In the genomic region with DNA sequence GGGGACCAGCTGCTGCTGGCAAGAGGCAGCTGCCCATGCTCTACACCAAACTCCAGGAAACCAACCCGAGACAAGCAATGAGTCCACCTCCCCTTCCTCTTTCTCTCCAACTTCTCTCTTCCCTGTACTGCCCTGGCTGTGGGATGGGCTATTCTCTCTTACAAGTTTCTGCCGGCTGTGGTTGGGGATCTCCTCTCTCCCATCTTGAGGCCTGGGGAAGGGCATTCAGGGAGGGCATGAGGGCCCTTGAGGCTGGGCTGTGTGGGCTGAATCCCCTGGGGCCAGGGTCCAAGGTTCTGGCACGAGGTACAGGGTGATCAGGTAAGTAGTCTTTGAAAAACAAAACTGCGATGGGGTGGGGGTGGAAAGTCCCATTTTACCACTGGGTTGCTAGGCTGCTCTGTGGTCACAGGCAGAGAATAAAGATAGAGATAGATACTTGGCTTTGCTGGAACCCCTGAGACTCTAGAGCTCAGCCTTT, we compare ENCODE assay signal across 8 cellular contexts. TPM values are rescaled to one million over a fixed set of nuclear protein-coding genes. Genes with fewer than 3 reads are reported as not detected.
A peak's percentile ranks its signal among the peaks of the same experiment; 100 is the strongest.
DNase-seq lines count a peak whose midpoint lies in the region; ATAC-seq and TF ChIP-seq lines count a peak whose summit lies in the region.

No MANE protein-coding gene starts in this region.

- ATAC-seq in GM18873 (IDR thresholded peaks at IDR 0.05; ENCODE audit: low FRiP score, unreplicated experiment) (peak; percentile 61), GM23338 (no peak), HG03575 (IDR thresholded peaks at IDR 0.05; ENCODE audit: extremely low read depth, insufficient number of reproducible peaks, low FRiP score, unreplicated experiment) (peak; percentile 62), memory B cell (ENCODE audit: low read depth) (peak; percentile 85)

- no peak overlapping the region for H3K27ac ChIP-seq in GM23338 (ENCODE audit: low read depth)
- peak overlapping the region in 2 of 5 donors; percentile 9 to 11 for H3K27ac ChIP-seq in stomach

- H3K9me3 ChIP-seq in stomach = no peaks in the 10 kb centered on the region

- H3K36me3 Mint-ChIP-seq in GM23338 (ENCODE audit: low read depth) = no peaks in the 10 kb centered on the region
- no peaks in the 10 kb centered on the region for H3K36me3 Mint-ChIP-seq in memory B cell

- H3K4me3 Mint-ChIP-seq in GM23338 (no peak overlapping the region), memory B cell (peak overlapping the region; percentile 54)

- H3K4me2 ChIP-seq in GM23338 = no peak overlapping the region

- H3K27me3 Mint-ChIP-seq in GM23338 (ENCODE audit: insufficient read depth, low read depth, poor library complexity) (peaks cover 11% of the 10 kb centered on the region), memory B cell (no peaks in the 10 kb centered on the region)

- H3K27ac Mint-ChIP-seq in GM23338 = no peak overlapping the region
- H3K27ac Mint-ChIP-seq in memory B cell = peak overlapping the region; percentile 94

- H3K9me2 ChIP-seq in GM23338 (ENCODE audit: insufficient read depth) = no peaks in the 10 kb centered on the region

- no peaks in the 10 kb centered on the region for H3K4me1 ChIP-seq in GM23338 (ENCODE audit: insufficient read depth)
- H3K4me1 ChIP-seq in stomach = peaks cover 0 to 15% (median 5%) of the 10 kb centered on the region in 4 donors

- no peak for DNase-seq in GM23338 (ENCODE audit: low spot score)
- peak; percentile 41 to 42 for DNase-seq in memory B cell (ENCODE audit: low spot score in 2 of 2)
- DNase-seq in NCI-H1105 treated with DMSO at 0.1 percent for 48 hours (lab: John Stamatoyannopoulos, UW) = no peak
- DNase-seq in stomach = no peak
- no peak for DNase-seq in stimulated activated CD4-positive, alpha-beta T cell treated with anti-CD3 and anti-CD28 coated beads, Interleukin-4, amount 100 ng/mL, for 24 hours
- DNase-seq in cortex of kidney (lab: John Stamatoyannopoulos, UW) = no peak

- intact Hi-C loops in stomach (cut with DNase I; ENCODE audit: low total_unique reads) = loop anchor here (10.0 kb wide), 1 partner anchor 62 kb away; no protein-coding TSS in a partner anchor

- no peaks in the 10 kb centered on the region for H3K79me2 ChIP-seq in GM23338 (replicated peaks; ENCODE audit: insufficient read depth)

- H3F3A ChIP-seq in GM23338 (replicated peaks; ENCODE audit: low read depth) = no peaks in the 10 kb centered on the region

- H3K36me3 ChIP-seq in GM23338 (ENCODE audit: insufficient read depth) (no peaks in the 10 kb centered on the region), stomach (no peaks in the 10 kb centered on the region)

- 0 out of 2 replicates have a peak overlapping the region, but pooled peaks have one; percentile 76 for H2AFZ ChIP-seq in GM23338

- peaks cover 17% of the 10 kb centered on the region for H3K4me1 Mint-ChIP-seq in GM23338
- peaks cover 36% of the 10 kb centered on the region for H3K4me1 Mint-ChIP-seq in memory B cell

- no peak for TF ChIP-seq POLR2A in stomach (IDR thresholded peaks at IDR 0.05)

- TF ChIP-seq CTCF in GM23338 (conservative IDR thresholded peaks at IDR 0.05; ENCODE audit: low read depth in 2 of 2) (no peak), stomach (IDR thresholded peaks at IDR 0.05) (no peak)

- H3K9me3 Mint-ChIP-seq in GM23338 (no peaks in the 10 kb centered on the region), memory B cell (no peaks in the 10 kb centered on the region)

- TF ChIP-seq EP300 in stomach (IDR thresholded peaks at IDR 0.05) = no peak

- WGBS in stomach, 5 donors = 52 to 79% (median 67%) methylated on average over 3 to 4 of the region's 4 CpGs

- no peaks in the 10 kb centered on the region for H4K20me1 ChIP-seq in GM23338 (replicated peaks; ENCODE audit: insufficient read depth)

- no peak overlapping the region for H3K4me3 ChIP-seq in GM23338
- H3K4me3 ChIP-seq in stomach = no peak overlapping the region

- 0 out of 2 replicates have a peak, but pooled peaks cover 5% of the 10 kb centered on the region for H3K27me3 ChIP-seq in GM23338 (ENCODE audit: insufficient read depth)
- H3K27me3 ChIP-seq in stomach = no peaks in the 10 kb centered on the region

TF ChIP-seq in GM23338, 12 proteins besides CTCF, POLR2A, EP300 and RAD21 (continues in another document):
- TF ChIP-seq ZNF331 (CRISPR knock-in tag; IDR thresholded peaks at IDR 0.05; ENCODE audit: low read depth) = no peak
- TF ChIP-seq ZNF462 (CRISPR knock-in tag; IDR thresholded peaks at IDR 0.05) = no peak
- no peak for TF ChIP-seq ETS1 (IDR thresholded peaks at IDR 0.05)
- TF ChIP-seq CREB1 (CRISPR knock-in tag; IDR thresholded peaks at IDR 0.05; ENCODE audit: low read depth) = no peak
- no peak for TF ChIP-seq EZH2 (IDR thresholded peaks at IDR 0.05; ENCODE audit: low read depth, unreplicated experiment)
- TF ChIP-seq JUNB (IDR thresholded peaks at IDR 0.05; ENCODE audit: unreplicated experiment) = no peak
- TF ChIP-seq EZH2phosphoT487 (IDR thresholded peaks at IDR 0.05; ENCODE audit: unreplicated experiment) = no peak
- TF ChIP-seq STAT1 (IDR thresholded peaks at IDR 0.05; ENCODE audit: unreplicated experiment) = no peak
- TF ChIP-seq POLR2AphosphoS5 (IDR thresholded peaks at IDR 0.05; ENCODE audit: low read depth) = no peak
- no peak for TF ChIP-seq NANOG (IDR thresholded peaks at IDR 0.05; ENCODE audit: borderline replicate concordance)
- TF ChIP-seq ZNF114 (CRISPR knock-in tag; IDR thresholded peaks at IDR 0.05) = no peak

RNA-seq across cellular contexts. Expression of gene CTSH, which starts 32.3 kb away (rescaled TPM):
- total RNA-seq in GM23338 (2014; rRNA removed; shearing (Covaris generic)) = 19.7 and 41.2 TPM in 2 replicates
- polyA plus RNA-seq in GM23338 (2016; fragmentation: Nextera tagmentation; extraction: Ambion mirVana) (18.2 and 19.9 TPM in 2 replicates), stomach (100 to 1,000 TPM in 2 of 3 donors, 10 to 100 TPM in 1; 79.3 to 193 (median 125) TPM)
- total RNA-seq in stomach = 100 to 1,000 TPM; 173 to 386 (median 309) TPM

Comparison
In these comparisons a context has a peak if more than half of its experiments do, and no peak if none do; other contexts are left out.
1. DNase-seq: peak in memory B cell (2 of 2); none in GM23338 (single experiment), NCI-H1105 treated with DMSO at 0.1 percent for 48 hours (single experiment), stomach (single experiment), stimulated activated CD4-positive, alpha-beta T cell treated with anti-CD3 and anti-CD28 coated beads, Interleukin-4, amount 100 ng/mL, for 24 hours (single experiment) and cortex of kidney (single experiment).